8 cellular contexts compared by ENCODE assay signal in genomic region chr15:81752149-81752942, GRCh38.
DNase-seq lines count a peak whose midpoint lies in the region; ATAC-seq, FAIRE-seq and TF ChIP-seq lines count a peak whose summit lies in the region.

No MANE protein-coding gene starts in this region.

- no peaks in the 10 kb centered on the region for H3K9me3 ChIP-seq in psoas muscle
- no peaks in the 10 kb centered on the region for H3K9me3 ChIP-seq in esophagus squamous epithelium

- no peak for FAIRE-seq in HTR-8/SVneo (lab: Jason Lieb, UNC)

- TF ChIP-seq CTCF in psoas muscle (IDR thresholded peaks at IDR 0.05) (no peak), esophagus squamous epithelium (IDR thresholded peaks at IDR 0.05) (no peak)

- H3K4me3 ChIP-seq in psoas muscle, result no peak overlapping the region
- H3K4me3 ChIP-seq in esophagus squamous epithelium, result no peak overlapping the region

- 5 to 12% (median 10%) methylated on average over 5 of the region's 5 CpGs for WGBS in psoas muscle, 3 donors
- WGBS in esophagus squamous epithelium, 2 donors, result 4 to 10% methylated on average over 5 of the region's 5 CpGs

- DNase-seq in HTR-8/SVneo (ENCODE audit: insufficient read length, low spot score), result peak; percentile 6
- peak; percentile 53 for DNase-seq in RPMI7951 (ENCODE audit: low read depth)
- peak; percentile 76 for DNase-seq in fibroblast of the conjunctiva (ENCODE audit: low read depth)
- DNase-seq in psoas muscle, result peak; percentile 51 to 66
- DNase-seq in iPS-NIHi11 (ENCODE audit: low spot score), result no peak
- no peak for DNase-seq in activated T-cell treated with anti-CD3 and anti-CD28 coated beads for 4 hours
- DNase-seq in esophagus squamous epithelium (lab: John Stamatoyannopoulos, UW), result no peak

- no peaks in the 10 kb centered on the region for H3K4me1 ChIP-seq in psoas muscle
- peaks cover 0 to 34% (median 22%) of the 10 kb centered on the region in 3 donors for H3K4me1 ChIP-seq in esophagus squamous epithelium

- intact Hi-C loops in psoas muscle (cut with DNase I), result no loop called here
- intact Hi-C loops in esophagus squamous epithelium (cut with DNase I), result no loop called here

- TF ChIP-seq POLR2A in esophagus squamous epithelium (IDR thresholded peaks at IDR 0.05), result no peak

- ATAC-seq in psoas muscle (peak in 2 of 4 donors; percentile 24 to 35), GM21619 (IDR thresholded peaks at IDR 0.05; ENCODE audit: unreplicated experiment) (no peak)

- H3K27me3 ChIP-seq in psoas muscle (ENCODE audit: insufficient read depth in 3 of 3, low read length in 2 of 3) (peaks cover 0 to 19% (median 0%) of the 10 kb centered on the region in 3 donors), esophagus squamous epithelium (no peaks in the 10 kb centered on the region)

- H3K36me3 ChIP-seq in psoas muscle (ENCODE audit: insufficient read depth in 1 of 2, low read depth in 1 of 2) (no peaks in the 10 kb centered on the region), esophagus squamous epithelium (no peaks in the 10 kb centered on the region)

- H3K27ac ChIP-seq in psoas muscle (no peak overlapping the region), esophagus squamous epithelium (no peak overlapping the region)

Comparison
In these comparisons a context has a peak if more than half of its experiments do, and no peak if none do; other contexts are left out.
1. DNase-seq: peak in HTR-8/SVneo (single experiment), RPMI7951 (single experiment), fibroblast of the conjunctiva (single experiment) and psoas muscle (2 of 2); none in iPS-NIHi11 (single experiment), activated T-cell treated with anti-CD3 and anti-CD28 coated beads for 4 hours (single experiment) and esophagus squamous epithelium (single experiment).